ENCODE assay signal across 21 cellular contexts in the genomic region with DNA sequence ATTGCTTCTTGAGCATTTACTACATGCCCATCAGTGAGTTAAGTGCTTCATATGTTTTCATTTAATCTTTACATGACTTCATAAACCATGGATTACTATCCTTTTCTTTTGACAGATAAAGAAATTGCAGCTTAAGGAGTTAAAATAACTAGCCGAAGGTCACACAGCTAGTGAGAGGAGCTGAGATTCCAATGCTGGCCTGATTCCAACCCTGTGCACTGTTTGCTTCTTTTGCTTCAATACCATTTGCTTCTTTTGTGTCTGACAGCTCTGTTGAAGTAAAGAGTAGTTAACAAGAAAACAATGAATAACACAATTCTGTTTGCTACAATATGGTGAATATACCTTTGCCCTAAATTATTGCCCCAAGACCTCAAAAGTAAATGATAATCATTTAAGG.
"Had no signal": no experiment of that assay in that cellular context is flagged by ENCODE, and none has a peak within 500 bp of the region (broad histone marks: within the 10 kb centered on the region; RNA-seq: fewer than 3 reads in every experiment).

No MANE protein-coding gene starts in this region.

- H3K36me3 ChIP-seq: esophagus squamous epithelium, gastroesophageal sphincter, left ventricle myocardium inferior, lower lobe of right lung, neural progenitor cell, ovary, stomach, tibial artery, upper lobe of left lung, uterus had no signal

- H3K4me3 ChIP-seq: esophagus squamous epithelium, gastroesophageal sphincter, left ventricle myocardium inferior, lower lobe of right lung, neural progenitor cell, ovary, stomach, tibial artery, upper lobe of left lung, uterus had no signal

- ATAC-seq: gastroesophageal sphincter; lower lobe of right lung; natural killer cell treated with Interleukin-12 subunit alpha and Interleukin-12 subunit beta and Interleukin-15 and Interleukin-18, amount 100 ng/mL, for 72 hours; right cardiac atrium had no signal

- H3K36me3 Mint-ChIP-seq: immature natural killer cell; natural killer cell treated with Interleukin-12 subunit alpha and Interleukin-12 subunit beta and Interleukin-15 and Interleukin-18, amount 100 ng/mL, for 72 hours had no signal

- H3K4me1 Mint-ChIP-seq: immature natural killer cell, neural progenitor cell had no signal

- H3K4me1 ChIP-seq: esophagus squamous epithelium, gastroesophageal sphincter, left ventricle myocardium inferior, lower lobe of right lung, neural progenitor cell, stomach, tibial artery, upper lobe of left lung, uterus had no signal

- H3K27ac Mint-ChIP-seq: dendritic cell treated with granulocyte-macrophage colony-stimulating factor and Interleukin-4, amounts not matched to agents 40 ng/mL and 50 ng/mL, for 4 days; immature natural killer cell; natural killer cell treated with Interleukin-12 subunit alpha and Interleukin-12 subunit beta and Interleukin-15 and Interleukin-18, amount 100 ng/mL, for 72 hours; neural progenitor cell; progenitor cell of endocrine pancreas had no signal

- H3K4me3 Mint-ChIP-seq: dendritic cell treated with granulocyte-macrophage colony-stimulating factor and Interleukin-4, amounts not matched to agents 40 ng/mL and 50 ng/mL, for 4 days; immature natural killer cell; natural killer cell treated with Interleukin-12 subunit alpha and Interleukin-12 subunit beta and Interleukin-15 and Interleukin-18, amount 100 ng/mL, for 72 hours; neural progenitor cell had no signal

- H3K9me3 Mint-ChIP-seq: dendritic cell treated with granulocyte-macrophage colony-stimulating factor and Interleukin-4, amounts not matched to agents 40 ng/mL and 50 ng/mL, for 4 days; neural progenitor cell had no signal

- H3K27me3 Mint-ChIP-seq: dendritic cell treated with granulocyte-macrophage colony-stimulating factor and Interleukin-4, amounts not matched to agents 40 ng/mL and 50 ng/mL, for 4 days; natural killer cell treated with Interleukin-12 subunit alpha and Interleukin-12 subunit beta and Interleukin-15 and Interleukin-18, amount 100 ng/mL, for 72 hours; progenitor cell of endocrine pancreas had no signal

- H3K27me3 ChIP-seq: esophagus squamous epithelium, gastroesophageal sphincter, neural progenitor cell, ovary, stomach, tibial artery, upper lobe of left lung, uterus had no signal

- H3K9me3 ChIP-seq: esophagus squamous epithelium, gastroesophageal sphincter, left ventricle myocardium inferior, lower lobe of right lung, ovary, stomach, tibial artery, upper lobe of left lung, uterus had no signal

- DNase-seq: esophagus squamous epithelium; foreskin fibroblast; immature natural killer cell; left ventricle myocardium inferior; lower lobe of right lung; mesenchymal stem cell; midbrain; ovary; right cardiac atrium; small intestine; stimulated activated CD4-positive, alpha-beta T cell treated with anti-CD3 and anti-CD28 coated beads, Interleukin-12 subunit alpha, Interleukin-12 subunit beta, amount 100 ng/mL, for 4 hours; stimulated activated naive CD4-positive, alpha-beta T cell; stomach; tibial artery; upper lobe of left lung; uterus had no signal

- H3K27ac ChIP-seq: esophagus squamous epithelium, gastroesophageal sphincter, left ventricle myocardium inferior, lower lobe of right lung, neural progenitor cell, ovary, stomach, tibial artery, upper lobe of left lung, uterus had no signal
